21 cellular contexts compared by ENCODE assay signal in genomic region chr9:4969130-4969529, GRCh38.
"Had no signal": no experiment of that assay in that cellular context is flagged by ENCODE, and none has a peak within 500 bp of the region (broad histone marks: within the 10 kb centered on the region; RNA-seq: fewer than 3 reads in every experiment).

No MANE protein-coding gene starts in this region.

- FAIRE-seq: astrocyte, TTC549 had no signal

- H3K27me3 ChIP-seq: foreskin keratinocyte, sigmoid colon, thyroid gland had no signal

- H3K4me1 ChIP-seq: sigmoid colon, thyroid gland had no signal

- H3K4me3 Mint-ChIP-seq: immature natural killer cell; naive thymus-derived CD8-positive, alpha-beta T cell had no signal

- H3K9me3 ChIP-seq: sigmoid colon, thyroid gland had no signal

- H3K27ac Mint-ChIP-seq: immature natural killer cell; naive thymus-derived CD8-positive, alpha-beta T cell; progenitor cell of endocrine pancreas had no signal

- H3K36me3 ChIP-seq: left ventricle myocardium inferior, sigmoid colon, thyroid gland, WERI-Rb-1 had no signal

- ATAC-seq: foreskin keratinocyte; naive thymus-derived CD8-positive, alpha-beta T cell had no signal

- H3K27me3 Mint-ChIP-seq: progenitor cell of endocrine pancreas had no signal

- H3K27ac ChIP-seq: foreskin keratinocyte, left ventricle myocardium inferior, sigmoid colon, thyroid gland, WERI-Rb-1 had no signal

- H3K4me3 ChIP-seq: left ventricle myocardium inferior, sigmoid colon, thyroid gland had no signal

- DNase-seq: activated CD4-positive, CD25-positive, alpha-beta regulatory T cell treated with anti-CD3 and anti-CD28 coated beads, Interleukin-2, amount 50 U/mL, for 72 hours; activated CD8-positive, alpha-beta memory T cell treated with anti-CD3 and anti-CD28 coated beads for 24 hours; activated naive CD4-positive, alpha-beta T cell treated with Interleukin-2 at 50 U/mL for 16 hours; central memory CD4-positive, alpha-beta T cell; effector memory CD4-positive, alpha-beta T cell; foreskin keratinocyte; immature natural killer cell; left ventricle myocardium inferior; naive thymus-derived CD8-positive, alpha-beta T cell; retina; SHP77; sigmoid colon; stimulated activated CD4-positive, alpha-beta T cell treated with anti-CD3 and anti-CD28 coated beads, Interleukin-2, amount 100 ng/mL, for 48 hours; stimulated activated CD8-positive, alpha-beta memory T cell treated with anti-CD3 and anti-CD28 coated beads, Interleukin-4, amount 100 ng/mL, for 48 hours; stimulated activated naive CD4-positive, alpha-beta T cell; substantia nigra; thyroid gland; WERI-Rb-1 had no signal
